ENCODE assay signal across 14 cellular contexts in the genomic region with DNA sequence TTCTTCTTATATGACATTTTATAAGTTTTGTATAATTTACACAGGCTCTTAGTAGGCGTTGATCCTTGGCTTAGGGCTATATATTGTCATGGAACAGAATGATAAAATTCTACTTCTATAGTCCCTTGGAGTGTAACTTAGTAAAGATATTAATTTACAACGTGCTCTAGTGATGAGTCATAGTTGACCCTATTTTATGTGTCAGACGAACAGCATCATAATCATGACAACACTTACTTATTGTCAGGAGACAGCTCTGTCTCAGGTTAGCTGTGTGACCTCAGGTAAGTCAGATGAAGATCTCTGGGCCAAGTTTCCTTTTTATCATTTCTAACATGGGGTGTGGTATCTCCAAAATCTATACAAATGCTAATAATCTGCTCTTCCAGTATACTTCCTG.
DNase-seq lines count a peak whose midpoint lies in the region; ATAC-seq and TF ChIP-seq lines count a peak whose summit lies in the region.
"Had no signal": no experiment of that assay in that cellular context is flagged by ENCODE, and none has a peak within 500 bp of the region (broad histone marks: within the 10 kb centered on the region; RNA-seq: fewer than 3 reads in every experiment).

No MANE protein-coding gene starts in this region.

- RAD21 ChIA-PET in HCT116 (lab: Charles Lee; ENCODE audit: low non-redundant PET in 1 of 2, low total read pairs in 2 of 2, uncharacterized antibody in 2 of 2, unreplicated experiment in 2 of 2), result interaction anchor here in 1 of 2 experiments (0.9 kb wide), 1 partner anchor 37 kb away, joined by 3 read pairs; no protein-coding TSS in a partner anchor

- H3K9me2 ChIP-seq in HCT116 (ENCODE audit: insufficient read depth), result no peaks in the 10 kb centered on the region

- DNase-seq in Daoy (ENCODE audit: low read depth), result peak; percentile 17
- DNase-seq in HCT116 (ENCODE audit: low read depth, low spot score), result peak; percentile 52
- peak; percentile 35 for DNase-seq in NCI-H748 treated with DMSO at 0.1 percent for 48 hours (lab: John Stamatoyannopoulos, UW)
- peak; percentile 7 for DNase-seq in fibroblast of gingiva (ENCODE audit: low read depth)
- DNase-seq in activated effector memory CD4-positive, alpha-beta T cell treated with anti-CD3 and anti-CD28 coated beads, Interleukin-2, amount 50 U/mL, for 16 hours, result no peak
- no peak for DNase-seq in pons (ENCODE audit: low spot score)
- no peak for DNase-seq in hippocampal formation (lab: John Stamatoyannopoulos, UW)
- DNase-seq: activated naive CD4-positive, alpha-beta T cell treated with anti-CD3 and anti-CD28 coated beads for 36 hours; dorsolateral prefrontal cortex; hypothalamus; SHP77; thyroid gland had no signal

- no peak for TF ChIP-seq POLR2A in HCT116 (IDR thresholded peaks at IDR 0.05; ENCODE audit: borderline replicate concordance, extremely low read depth, insufficient read depth, insufficient read length)

- POLR2A ChIA-PET in HCT116 (lab: Charles Lee), result no interaction called here

- peaks cover 16 to 42% of the 10 kb centered on the region in 2 experiments for H3K4me1 ChIP-seq in HCT116 (ENCODE audit: control insufficient read depth in 1 of 2, insufficient read depth in 2 of 2, low read length in 2 of 2)

- H3K9me3 ChIP-seq in HCT116 (ENCODE audit: control insufficient read depth in 1 of 2, insufficient read depth in 1 of 2, low read depth in 1 of 2, low read length in 2 of 2), result no peaks in the 10 kb centered on the region
- H3K9me3 ChIP-seq: thyroid gland had no signal

- no peak for TF ChIP-seq CTCF in HCT116 (IDR thresholded peaks at IDR 0.05 in 2 of 3, conservative IDR thresholded peaks at IDR 0.05 in 1 of 3; ENCODE audit: borderline replicate concordance in 1 of 3, insufficient read depth in 1 of 3, low read depth in 2 of 3, low read length in 2 of 3)

- intact Hi-C loops in HCT116 (cut with micrococcal nuclease), result no loop called here

- H3K79me2 ChIP-seq in HCT116 (ENCODE audit: insufficient read depth, low read length), result no peaks in the 10 kb centered on the region

- no TSS peak for BruUV-seq in HCT116 (replicated peaks; lab: Mats Ljungman, UMichigan)

- CTCF ChIA-PET in HCT116 (lab: Charles Lee), result no interaction called here

- ATAC-seq in HCT116, result peak; percentile 92
- no peak for ATAC-seq in HG03460 (IDR thresholded peaks at IDR 0.05; ENCODE audit: unreplicated experiment)

- no peak overlapping the region for H3K27ac ChIP-seq in HCT116 (ENCODE audit: low read depth, low read length)
- H3K27ac ChIP-seq: C4-2B, dorsolateral prefrontal cortex, thyroid gland had no signal

- TF ChIP-seq RAD21 in HCT116 (IDR thresholded peaks at IDR 0.05; ENCODE audit: low read depth), result no peak

- H3K4me2 ChIP-seq in HCT116 (ENCODE audit: low read length), result peak overlapping the region; percentile 25

- no peaks in the 10 kb centered on the region for H3K36me3 ChIP-seq in HCT116 (ENCODE audit: control insufficient read depth in 1 of 2, insufficient read depth in 2 of 2, low read length in 2 of 2)
- H3K36me3 ChIP-seq: thyroid gland had no signal

- no peak overlapping the region for H2AFZ ChIP-seq in HCT116 (ENCODE audit: low read depth, low read length, poor library complexity, severe bottlenecking)

- no peaks in the 10 kb centered on the region for H4K20me1 ChIP-seq in HCT116 (ENCODE audit: insufficient read depth)

- no peak overlapping the region for H3K9ac ChIP-seq in HCT116 (ENCODE audit: low read length)

- no peak overlapping the region for H3K4me3 ChIP-seq in HCT116 (replicated peaks in 1 of 2; ENCODE audit: low read depth in 1 of 2, low read length in 2 of 2)
- H3K4me3 ChIP-seq: dorsolateral prefrontal cortex, thyroid gland had no signal

- no peaks in the 10 kb centered on the region for H3K27me3 ChIP-seq in HCT116 (ENCODE audit: insufficient read depth, low read length)
- H3K27me3 ChIP-seq: dorsolateral prefrontal cortex, thyroid gland had no signal

TF ChIP-seq in HCT116, 20 proteins besides CTCF, POLR2A, EP300 and RAD21:
- TF ChIP-seq JUND (IDR thresholded peaks at IDR 0.05), result peak; percentile 75
- TF ChIP-seq YY1 (IDR thresholded peaks at IDR 0.05; ENCODE audit: extremely low read depth, insufficient replicate concordance, low read depth, low read length), result no peak
- TF ChIP-seq CEBPB (IDR thresholded peaks at IDR 0.05; ENCODE audit: low read depth), result no peak
- no peak for TF ChIP-seq POLR2AphosphoS5 (IDR thresholded peaks at IDR 0.05; ENCODE audit: low read depth, low read length)
- TF ChIP-seq SRF (IDR thresholded peaks at IDR 0.05; ENCODE audit: low read depth), result no peak
- TF ChIP-seq FOSL1 (IDR thresholded peaks at IDR 0.05; ENCODE audit: low read depth), result peak; percentile 71
- no peak for TF ChIP-seq REST (IDR thresholded peaks at IDR 0.05; ENCODE audit: low read depth)
- TF ChIP-seq CBX3 (IDR thresholded peaks at IDR 0.05; ENCODE audit: low read depth), result no peak
- TF ChIP-seq EZH2 (IDR thresholded peaks at IDR 0.05), result no peak
- TF ChIP-seq EZH2phosphoT487 (IDR thresholded peaks at IDR 0.05; ENCODE audit: borderline replicate concordance), result no peak
- no peak for TF ChIP-seq ELF1 (IDR thresholded peaks at IDR 0.05; ENCODE audit: borderline replicate concordance, low read depth)
- TF ChIP-seq SP1 (IDR thresholded peaks at IDR 0.05; ENCODE audit: low read depth), result peak; percentile 38; the same call in 1 of the 2 replicates
- TF ChIP-seq, protein P1, sequence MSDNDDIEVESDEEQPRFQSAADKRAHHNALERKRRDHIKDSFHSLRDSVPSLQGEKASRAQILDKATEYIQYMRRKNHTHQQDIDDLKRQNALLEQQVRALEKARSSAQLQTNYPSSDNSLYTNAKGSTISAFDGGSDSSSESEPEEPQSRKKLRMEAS (IDR thresholded peaks at IDR 0.05), result peak; percentile 30
- TF ChIP-seq, protein P2, sequence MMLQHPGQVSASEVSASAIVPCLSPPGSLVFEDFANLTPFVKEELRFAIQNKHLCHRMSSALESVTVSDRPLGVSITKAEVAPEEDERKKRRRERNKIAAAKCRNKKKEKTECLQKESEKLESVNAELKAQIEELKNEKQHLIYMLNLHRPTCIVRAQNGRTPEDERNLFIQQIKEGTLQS (IDR thresholded peaks at IDR 0.05), result no peak
- TF ChIP-seq EGR1 (IDR thresholded peaks at IDR 0.05; ENCODE audit: low read depth), result no peak
- TF ChIP-seq, protein P3, sequence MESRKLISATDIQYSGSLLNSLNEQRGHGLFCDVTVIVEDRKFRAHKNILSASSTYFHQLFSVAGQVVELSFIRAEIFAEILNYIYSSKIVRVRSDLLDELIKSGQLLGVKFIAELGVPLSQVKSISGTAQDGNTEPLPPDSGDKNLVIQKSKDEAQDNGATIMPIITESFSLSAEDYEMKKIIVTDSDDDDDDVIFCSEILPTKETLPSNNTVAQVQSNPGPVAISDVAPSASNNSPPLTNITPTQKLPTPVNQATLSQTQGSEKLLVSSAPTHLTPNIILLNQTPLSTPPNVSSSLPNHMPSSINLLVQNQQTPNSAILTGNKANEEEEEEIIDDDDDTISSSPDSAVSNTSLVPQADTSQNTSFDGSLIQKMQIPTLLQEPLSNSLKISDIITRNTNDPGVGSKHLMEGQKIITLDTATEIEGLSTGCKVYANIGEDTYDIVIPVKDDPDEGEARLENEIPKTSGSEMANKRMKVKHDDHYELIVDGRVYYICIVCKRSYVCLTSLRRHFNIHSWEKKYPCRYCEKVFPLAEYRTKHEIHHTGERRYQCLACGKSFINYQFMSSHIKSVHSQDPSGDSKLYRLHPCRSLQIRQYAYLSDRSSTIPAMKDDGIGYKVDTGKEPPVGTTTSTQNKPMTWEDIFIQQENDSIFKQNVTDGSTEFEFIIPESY (IDR thresholded peaks at IDR 0.05; ENCODE audit: extremely low read depth, insufficient replicate concordance, low read length), result no peak
- TF ChIP-seq SIN3A (IDR thresholded peaks at IDR 0.05; ENCODE audit: low read depth), result no peak
- TF ChIP-seq TCF7L2 (IDR thresholded peaks at IDR 0.05; ENCODE audit: borderline replicate concordance, extremely low read depth, insufficient read depth, insufficient read length), result no peak
- TF ChIP-seq ZNF274 (IDR thresholded peaks at IDR 0.05; ENCODE audit: low read depth, low read length), result no peak
- no peak for TF ChIP-seq ZFX (IDR thresholded peaks at IDR 0.05)

Comparison
In these comparisons a context has a peak if more than half of its experiments do, and no peak if none do; other contexts are left out.
1. DNase-seq: peak in Daoy (single experiment), HCT116 (single experiment), NCI-H748 treated with DMSO at 0.1 percent for 48 hours (single experiment) and fibroblast of gingiva (single experiment); none in activated effector memory CD4-positive, alpha-beta T cell treated with anti-CD3 and anti-CD28 coated beads, Interleukin-2, amount 50 U/mL, for 16 hours (single experiment), pons (single experiment) and hippocampal formation (0 of 2).